Comparison of ENCODE assay signal across 15 cellular contexts in genomic region chr17:42894283-42895184, GRCh38. TPM values are rescaled to one million over a fixed set of nuclear protein-coding genes. Genes with fewer than 3 reads are reported as not detected.
DNase-seq lines count a peak whose midpoint lies in the region; ATAC-seq and TF ChIP-seq lines count a peak whose summit lies in the region.
"Had no signal": no experiment of that assay in that cellular context is flagged by ENCODE, and none has a peak within 500 bp of the region (broad histone marks: within the 10 kb centered on the region; RNA-seq: fewer than 3 reads in every experiment).

No MANE protein-coding gene starts in this region.

- H3K27ac Mint-ChIP-seq in endodermal cell = no peak overlapping the region
- H3K27ac Mint-ChIP-seq: activated naive CD8-positive, alpha-beta T cell; immature natural killer cell; nephron progenitor cell had no signal

- no peak overlapping the region for H3K4me3 Mint-ChIP-seq in endodermal cell
- H3K4me3 Mint-ChIP-seq: activated naive CD8-positive, alpha-beta T cell; immature natural killer cell; nephron progenitor cell had no signal

- H3K9me3 ChIP-seq in endodermal cell (ENCODE audit: control insufficient read depth, low read length) (no peaks in the 10 kb centered on the region), mucosa of descending colon (no peaks in the 10 kb centered on the region), upper lobe of left lung (no peaks in the 10 kb centered on the region), esophagus muscularis mucosa (no peaks in the 10 kb centered on the region)

- peak; percentile 93 for ATAC-seq in mucosa of descending colon
- peak in 1 of 2 donors; percentile 6 for ATAC-seq in upper lobe of left lung (ENCODE audit: low FRiP score in 2 of 2)

- H3K36me3 ChIP-seq in endodermal cell (ENCODE audit: control insufficient read depth, insufficient read depth, low read length) = no peaks in the 10 kb centered on the region
- no peaks in the 10 kb centered on the region for H3K36me3 ChIP-seq in mucosa of descending colon (ENCODE audit: low read depth)
- H3K36me3 ChIP-seq in upper lobe of left lung = no peaks in the 10 kb centered on the region
- no peaks in the 10 kb centered on the region for H3K36me3 ChIP-seq in esophagus muscularis mucosa

- H3K36me3 Mint-ChIP-seq in endodermal cell (ENCODE audit: low read depth) = no peaks in the 10 kb centered on the region
- H3K36me3 Mint-ChIP-seq: activated naive CD8-positive, alpha-beta T cell; immature natural killer cell had no signal

- no peak overlapping the region for H3K4me3 ChIP-seq in endodermal cell (ENCODE audit: low read length)
- H3K4me3 ChIP-seq in mucosa of descending colon = no peak overlapping the region
- no peak overlapping the region for H3K4me3 ChIP-seq in upper lobe of left lung
- no peak overlapping the region for H3K4me3 ChIP-seq in esophagus muscularis mucosa
- H3K4me3 ChIP-seq: SK-N-MC had no signal

- H3K4me1 ChIP-seq in endodermal cell (ENCODE audit: control insufficient read depth, insufficient read depth, low read length) (peaks cover 5% of the 10 kb centered on the region), mucosa of descending colon (ENCODE audit: low read depth) (peaks cover 8% of the 10 kb centered on the region), upper lobe of left lung (peaks cover 40 to 50% (median 44%) of the 10 kb centered on the region in 4 donors), esophagus muscularis mucosa (peaks cover 36 to 54% (median 51%) of the 10 kb centered on the region in 4 donors)

- TF ChIP-seq EP300 in upper lobe of left lung (IDR thresholded peaks at IDR 0.05) (no peak), esophagus muscularis mucosa (IDR thresholded peaks at IDR 0.05) (no peak)

- H3K9me3 Mint-ChIP-seq in endodermal cell = peaks cover 3% of the 10 kb centered on the region
- H3K9me3 Mint-ChIP-seq: nephron progenitor cell had no signal

- DNase-seq in DMS53 (lab: John Stamatoyannopoulos, UW) = peak; percentile 28
- DNase-seq in DMS53 treated with DMSO at 0.1 percent for 48 hours (lab: John Stamatoyannopoulos, UW; ENCODE audit: unreplicated experiment) = no peak
- peak; percentile 32 for DNase-seq in endodermal cell
- peak in 2 of 3 donors; percentile 54 to 70 for DNase-seq in mucosa of descending colon
- DNase-seq in upper lobe of left lung = no peak
- DNase-seq in esophagus muscularis mucosa (ENCODE audit: extremely low spot score) = no peak
- DNase-seq in hippocampal formation (lab: John Stamatoyannopoulos, UW) = no peak
- no peak for DNase-seq in GOT3 (lab: John Stamatoyannopoulos, UW)
- DNase-seq: immature natural killer cell, MM.1S, nephron progenitor cell had no signal

- no peak overlapping the region for H3K9ac ChIP-seq in endodermal cell (ENCODE audit: extremely low read depth, low read length, poor library complexity, severe bottlenecking)

- H3K4me1 Mint-ChIP-seq in endodermal cell = peaks cover 9% of the 10 kb centered on the region
- H3K4me1 Mint-ChIP-seq: immature natural killer cell had no signal

- TF ChIP-seq CTCF in endodermal cell (conservative IDR thresholded peaks at IDR 0.05) = no peak
- TF ChIP-seq CTCF in mucosa of descending colon (IDR thresholded peaks at IDR 0.05) = no peak
- no peak for TF ChIP-seq CTCF in upper lobe of left lung (IDR thresholded peaks at IDR 0.05)
- TF ChIP-seq CTCF in esophagus muscularis mucosa (IDR thresholded peaks at IDR 0.05) = no peak

- H3K27ac ChIP-seq in endodermal cell (ENCODE audit: low read depth, low read length) = no peak overlapping the region
- H3K27ac ChIP-seq in upper lobe of left lung = peak overlapping the region; percentile 18 to 78 (median 74)
- H3K27ac ChIP-seq in esophagus muscularis mucosa (replicated peaks in 1 of 4) = peak overlapping the region in 2 of 4 donors; percentile 25 to 30
- H3K27ac ChIP-seq: 22Rv1, SK-N-MC had no signal

- peaks cover 2% of the 10 kb centered on the region for H3K27me3 Mint-ChIP-seq in endodermal cell (ENCODE audit: insufficient read depth)

- intact Hi-C loops in mucosa of descending colon (cut with DNase I, micrococcal nuclease) = no loop called here
- intact Hi-C loops in esophagus muscularis mucosa (cut with DNase I) = no loop called here

- no peak for TF ChIP-seq POLR2A in upper lobe of left lung (IDR thresholded peaks at IDR 0.05)
- TF ChIP-seq POLR2A in esophagus muscularis mucosa (IDR thresholded peaks at IDR 0.05; ENCODE audit: low read depth) = no peak

- H3K27me3 ChIP-seq in endodermal cell (ENCODE audit: control insufficient read depth, insufficient read depth, low read length, poor library complexity, severe bottlenecking) (no peaks in the 10 kb centered on the region), upper lobe of left lung (no peaks in the 10 kb centered on the region), esophagus muscularis mucosa (no peaks in the 10 kb centered on the region)

- 89 to 93% methylated on average over 8 to 12 of the region's 12 CpGs for WGBS in endodermal cell (ENCODE audit: insufficient coverage in 1 of 2, insufficient read length in 1 of 2), 2 experiments
- 69 to 78% methylated on average over 11 to 12 of the region's 12 CpGs for WGBS in upper lobe of left lung, 2 donors
- 76% methylated on average over 12 of the region's 12 CpGs for WGBS in esophagus muscularis mucosa

RNA-seq across cellular contexts. Expression of gene G6PC1, which starts 6.1 kb away (rescaled TPM):
- not detected for total RNA-seq in endodermal cell
- polyA plus RNA-seq in endodermal cell (2013, experiment 1 of 2) = not detected
- polyA plus RNA-seq in endodermal cell (2013, experiment 2 of 2) = not detected
- total RNA-seq in mucosa of descending colon = under 1 TPM in 1 of 3 donors, not detected in 2; 0.67 TPM
- total RNA-seq in upper lobe of left lung = not detected
- under 1 TPM in 1 of 4 donors, not detected in 3; 0.06 TPM for total RNA-seq in esophagus muscularis mucosa
- total RNA-seq: subcutaneous adipose tissue had no signal
- polyA plus RNA-seq: immature natural killer cell had no signal

RNA-seq across cellular contexts. Expression of gene AOC3, which starts 43.5 kb away (rescaled TPM):
- total RNA-seq in endodermal cell = 1 to 10 TPM; 1.3 to 1.9 TPM
- 0.93 TPM for polyA plus RNA-seq in endodermal cell (2013, experiment 1 of 2)
- 1.6 TPM for polyA plus RNA-seq in endodermal cell (2013, experiment 2 of 2)
- 100 to 1,000 TPM in 1 of 3 donors, 10 to 100 TPM in 2; 10.6 to 175 (median 25.4) TPM for total RNA-seq in mucosa of descending colon
- total RNA-seq in upper lobe of left lung = 100 to 1,000 TPM in 4 of 6 donors, 10 to 100 TPM in 2; 76.9 to 210 (median 111) TPM
- 100 to 1,000 TPM in 3 of 4 donors, 10 to 100 TPM in 1; 89.0 to 242 (median 118) TPM for total RNA-seq in esophagus muscularis mucosa
- polyA plus RNA-seq: immature natural killer cell had no signal

RNA-seq across cellular contexts. Expression of gene AOC2, which starts 50.2 kb away (rescaled TPM):
- total RNA-seq in endodermal cell (1 to 10 TPM; 3.7 to 3.8 TPM), mucosa of descending colon (1 to 10 TPM in 1 of 3 donors, under 1 TPM in 2; 0.92 to 2.1 (median 0.96) TPM), upper lobe of left lung (1 to 10 TPM; 1.5 to 5.2 (median 2.9) TPM), esophagus muscularis mucosa (1 to 10 TPM in 3 of 4 donors, under 1 TPM in 1; 0.66 to 2.0 (median 1.4) TPM)
- polyA plus RNA-seq in endodermal cell (2013, experiment 1 of 2) = 1.7 TPM
- polyA plus RNA-seq in endodermal cell (2013, experiment 2 of 2) = 1.6 TPM

Comparison
In these comparisons a context has a peak if more than half of its experiments do, and no peak if none do; other contexts are left out.
1. DNase-seq: peak in DMS53 (single experiment), endodermal cell (single experiment) and mucosa of descending colon (2 of 3); none in DMS53 treated with DMSO at 0.1 percent for 48 hours (single experiment), upper lobe of left lung (0 of 2), esophagus muscularis mucosa (single experiment), hippocampal formation (0 of 2) and GOT3 (single experiment).
2. RNA of gene AOC3, which starts 43.5 kb away (total RNA-seq): 89.0 to 242 TPM in esophagus muscularis mucosa, 76.9 to 210 TPM in upper lobe of left lung and 10.6 to 175 TPM in mucosa of descending colon; 1.3 to 1.9 TPM in endodermal cell; every median in the first group is over 4 times any median in the second.